In genomic region chr6:83199173-83199864, GRCh38 we compare ENCODE assay signal across 16 cellular contexts. TPM values are rescaled to one million over a fixed set of nuclear protein-coding genes. Genes with fewer than 3 reads are reported as not detected.
A peak's percentile ranks its signal among the peaks of the same experiment; 100 is the strongest.
DNase-seq lines count a peak whose midpoint lies in the region; ATAC-seq and TF ChIP-seq lines count a peak whose summit lies in the region.
"Had no signal": no experiment of that assay in that cellular context is flagged by ENCODE, and none has a peak within 500 bp of the region (broad histone marks: within the 10 kb centered on the region; RNA-seq: fewer than 3 reads in every experiment).

No MANE protein-coding gene starts in this region.

- peaks cover 2% of the 10 kb centered on the region for H3K36me3 Mint-ChIP-seq in activated CD8-positive, alpha-beta T cell treated with anti-CD3 and anti-CD28 coated beads for 36 hours (ENCODE audit: low read depth)
- no peaks in the 10 kb centered on the region for H3K36me3 Mint-ChIP-seq in activated CD8-positive, alpha-beta T cell treated with anti-CD3 and anti-CD28 coated beads, Interleukin-2, amount 10 ng/mL, durations not matched to agents 7 days and 5 days (ENCODE audit: low read depth)
- H3K36me3 Mint-ChIP-seq in stimulated activated memory B cell treated with anti-CD40 and anti-IgM and Interleukin-4, amounts not matched to agents 10 μg/mL and 1 μg/mL and 100 μg/mL, for 72 hours = no peaks in the 10 kb centered on the region
- peaks cover 5% of the 10 kb centered on the region for H3K36me3 Mint-ChIP-seq in activated CD4-positive, alpha-beta T cell treated with anti-CD3 and anti-CD28 coated beads, Interleukin-2, amount 10 ng/mL, durations not matched to agents 7 days and 5 days (ENCODE audit: low read depth)
- H3K36me3 Mint-ChIP-seq: T-cell had no signal

- peak; percentile 78 for ATAC-seq in activated CD8-positive, alpha-beta T cell treated with anti-CD3 and anti-CD28 coated beads for 36 hours
- ATAC-seq in activated CD8-positive, alpha-beta T cell treated with anti-CD3 and anti-CD28 coated beads, Interleukin-2, amount 10 ng/mL, durations not matched to agents 7 days and 5 days = no peak
- ATAC-seq in HG02798 (IDR thresholded peaks at IDR 0.05; ENCODE audit: poor library complexity, unreplicated experiment) (peak; percentile 74), aorta (ENCODE audit: low FRiP score) (no peak)
- peak; percentile 43 for ATAC-seq in stimulated activated memory B cell treated with anti-CD40 and anti-IgM and Interleukin-4, amounts not matched to agents 10 μg/mL and 1 μg/mL and 100 μg/mL, for 72 hours

- H3K4me3 Mint-ChIP-seq in activated CD8-positive, alpha-beta T cell treated with anti-CD3 and anti-CD28 coated beads for 36 hours = no peak overlapping the region
- H3K4me3 Mint-ChIP-seq in activated CD8-positive, alpha-beta T cell treated with anti-CD3 and anti-CD28 coated beads, Interleukin-2, amount 10 ng/mL, durations not matched to agents 7 days and 5 days = no peak overlapping the region
- no peak overlapping the region for H3K4me3 Mint-ChIP-seq in stimulated activated memory B cell treated with anti-CD40 and anti-IgM and Interleukin-4, amounts not matched to agents 10 μg/mL and 1 μg/mL and 100 μg/mL, for 72 hours
- no peak overlapping the region for H3K4me3 Mint-ChIP-seq in activated CD4-positive, alpha-beta T cell treated with anti-CD3 and anti-CD28 coated beads, Interleukin-2, amount 10 ng/mL, durations not matched to agents 7 days and 5 days
- H3K4me3 Mint-ChIP-seq: activated CD4-positive, alpha-beta memory T cell treated with anti-CD3 and anti-CD28 coated beads for 36 hours; activated naive CD4-positive, alpha-beta T cell treated with anti-CD3 and anti-CD28 coated beads for 36 hours; T-cell had no signal

- H3K36me3 ChIP-seq in brain microvascular endothelial cell (replicated peaks) = peaks cover 4% of the 10 kb centered on the region
- H3K36me3 ChIP-seq in aorta (ENCODE audit: control insufficient read depth in 1 of 2, insufficient read depth in 2 of 2, low read length in 1 of 2) = no peaks in the 10 kb centered on the region

- WGBS in aorta, 2 donors = 91 to 94% methylated on average over 5 of the region's 5 CpGs

- H3K27ac ChIP-seq in brain microvascular endothelial cell (peak overlapping the region; percentile 67), aorta (ENCODE audit: low read depth in 1 of 2, low read length in 2 of 2) (no peak overlapping the region)
- H3K27ac ChIP-seq: skin epidermis had no signal

- H3K27ac Mint-ChIP-seq in activated CD8-positive, alpha-beta T cell treated with anti-CD3 and anti-CD28 coated beads for 36 hours = no peak overlapping the region
- H3K27ac Mint-ChIP-seq in activated CD8-positive, alpha-beta T cell treated with anti-CD3 and anti-CD28 coated beads, Interleukin-2, amount 10 ng/mL, durations not matched to agents 7 days and 5 days = no peak overlapping the region
- no peak overlapping the region for H3K27ac Mint-ChIP-seq in stimulated activated memory B cell treated with anti-CD40 and anti-IgM and Interleukin-4, amounts not matched to agents 10 μg/mL and 1 μg/mL and 100 μg/mL, for 72 hours
- H3K27ac Mint-ChIP-seq in activated CD4-positive, alpha-beta T cell treated with anti-CD3 and anti-CD28 coated beads, Interleukin-2, amount 10 ng/mL, durations not matched to agents 7 days and 5 days = no peak overlapping the region
- H3K27ac Mint-ChIP-seq: activated CD4-positive, alpha-beta memory T cell treated with anti-CD3 and anti-CD28 coated beads for 36 hours; activated naive CD4-positive, alpha-beta T cell treated with anti-CD3 and anti-CD28 coated beads for 36 hours; T-cell had no signal

- no peak overlapping the region for H3K4me3 ChIP-seq in brain microvascular endothelial cell (ENCODE audit: low read depth, low read length)
- H3K4me3 ChIP-seq in aorta (ENCODE audit: low read length in 2 of 2) = no peak overlapping the region
- H3K4me3 ChIP-seq: skin epidermis had no signal

- no peaks in the 10 kb centered on the region for H3K27me3 ChIP-seq in brain microvascular endothelial cell (replicated peaks)
- no peaks in the 10 kb centered on the region for H3K27me3 ChIP-seq in aorta (ENCODE audit: control insufficient read depth in 1 of 2, insufficient read depth in 2 of 2, low read length in 1 of 2)

- H3K9me3 ChIP-seq in aorta (ENCODE audit: control insufficient read depth, low read length) = no peaks in the 10 kb centered on the region

- DNase-seq in activated CD8-positive, alpha-beta T cell treated with anti-CD3 and anti-CD28 coated beads for 36 hours = no peak
- no peak for DNase-seq in activated CD8-positive, alpha-beta T cell treated with anti-CD3 and anti-CD28 coated beads, Interleukin-2, amount 10 ng/mL, durations not matched to agents 7 days and 5 days
- DNase-seq in brain microvascular endothelial cell (no peak), aorta (no peak)
- DNase-seq in activated CD8-positive, alpha-beta memory T cell treated with anti-CD3 and anti-CD28 coated beads for 24 hours = no peak
- no peak for DNase-seq in activated CD4-positive, alpha-beta T cell treated with anti-CD3 and anti-CD28 coated beads, Interleukin-2, amount 10 ng/mL, durations not matched to agents 7 days and 5 days
- DNase-seq: activated CD4-positive, alpha-beta memory T cell treated with anti-CD3 and anti-CD28 coated beads for 36 hours; activated naive CD4-positive, alpha-beta T cell treated with anti-CD3 and anti-CD28 coated beads for 36 hours; DMS79 treated with DMSO at 0.1 percent for 48 hours; foreskin melanocyte; Kasumi-1; NCI-H1930; T-cell had no signal

- TF ChIP-seq CTCF in activated CD8-positive, alpha-beta T cell treated with anti-CD3 and anti-CD28 coated beads for 36 hours (IDR thresholded peaks at IDR 0.05) = no peak
- TF ChIP-seq CTCF in brain microvascular endothelial cell (IDR thresholded peaks at IDR 0.05; ENCODE audit: low read depth, low read length, missing control alignments) = no peak

- CTCF ChIA-PET in activated CD8-positive, alpha-beta T cell treated with anti-CD3 and anti-CD28 coated beads for 36 hours (lab: Charles Lee) = interaction anchor here (2.5 to 2.9 kb wide), 2 partner anchors 17 to 133 kb away, joined by 15 to 21 read pairs; partner anchors contain the start of genes DOP1A and UBE3D
- CTCF ChIA-PET in activated CD8-positive, alpha-beta T cell treated with anti-CD3 and anti-CD28 coated beads, Interleukin-2, amount 10 ng/mL, durations not matched to agents 7 days and 5 days (lab: Charles Lee) = interaction anchor here (0.6 to 1.4 kb wide), 3 partner anchors 15 to 133 kb away, joined by 3 to 5 read pairs (median 4); no protein-coding TSS in a partner anchor
- CTCF ChIA-PET in activated CD4-positive, alpha-beta T cell treated with anti-CD3 and anti-CD28 coated beads, Interleukin-2, amount 10 ng/mL, durations not matched to agents 7 days and 5 days (lab: Charles Lee) = interaction anchor here (4.7 kb wide), 1 partner anchor 133 kb away, joined by 28 read pairs; the partner anchor contains the start of genes DOP1A and UBE3D

- H3K4me1 ChIP-seq in aorta (ENCODE audit: control insufficient read depth in 1 of 2, insufficient read depth in 2 of 2, low read length in 2 of 2) = peaks cover 0 to 1% of the 10 kb centered on the region in 2 donors

- in situ Hi-C loops in brain microvascular endothelial cell (cut with HindIII; ENCODE audit: low pct_ligation_motif_present, low sequenced_read_pairs) = no loop called here

- POLR2A ChIA-PET in activated CD8-positive, alpha-beta T cell treated with anti-CD3 and anti-CD28 coated beads for 36 hours (lab: Charles Lee) = interaction anchor here (1.4 kb wide), 1 partner anchor 133 kb away, joined by 3 read pairs; no protein-coding TSS in a partner anchor
- POLR2A ChIA-PET in activated CD8-positive, alpha-beta T cell treated with anti-CD3 and anti-CD28 coated beads, Interleukin-2, amount 10 ng/mL, durations not matched to agents 7 days and 5 days (lab: Charles Lee) = no interaction called here
- POLR2A ChIA-PET in activated CD4-positive, alpha-beta T cell treated with anti-CD3 and anti-CD28 coated beads, Interleukin-2, amount 10 ng/mL, durations not matched to agents 7 days and 5 days (lab: Charles Lee) = no interaction called here

- H3K4me1 Mint-ChIP-seq in activated CD8-positive, alpha-beta T cell treated with anti-CD3 and anti-CD28 coated beads for 36 hours (ENCODE audit: low read depth) = peaks cover 19% of the 10 kb centered on the region
- peaks cover 2% of the 10 kb centered on the region for H3K4me1 Mint-ChIP-seq in activated CD8-positive, alpha-beta T cell treated with anti-CD3 and anti-CD28 coated beads, Interleukin-2, amount 10 ng/mL, durations not matched to agents 7 days and 5 days (ENCODE audit: low read depth)
- peaks cover 13% of the 10 kb centered on the region for H3K4me1 Mint-ChIP-seq in stimulated activated memory B cell treated with anti-CD40 and anti-IgM and Interleukin-4, amounts not matched to agents 10 μg/mL and 1 μg/mL and 100 μg/mL, for 72 hours
- H3K4me1 Mint-ChIP-seq in activated CD4-positive, alpha-beta T cell treated with anti-CD3 and anti-CD28 coated beads, Interleukin-2, amount 10 ng/mL, durations not matched to agents 7 days and 5 days = peaks cover 2% of the 10 kb centered on the region

- intact Hi-C loops in activated CD8-positive, alpha-beta T cell treated with anti-CD3 and anti-CD28 coated beads for 36 hours (cut with micrococcal nuclease) = no loop called here
- intact Hi-C loops in aorta (cut with DNase I) = no loop called here

- H3K9me3 Mint-ChIP-seq in activated CD8-positive, alpha-beta T cell treated with anti-CD3 and anti-CD28 coated beads for 36 hours = no peaks in the 10 kb centered on the region
- H3K9me3 Mint-ChIP-seq in activated CD8-positive, alpha-beta T cell treated with anti-CD3 and anti-CD28 coated beads, Interleukin-2, amount 10 ng/mL, durations not matched to agents 7 days and 5 days (ENCODE audit: insufficient read depth) = no peaks in the 10 kb centered on the region
- no peaks in the 10 kb centered on the region for H3K9me3 Mint-ChIP-seq in stimulated activated memory B cell treated with anti-CD40 and anti-IgM and Interleukin-4, amounts not matched to agents 10 μg/mL and 1 μg/mL and 100 μg/mL, for 72 hours
- no peaks in the 10 kb centered on the region for H3K9me3 Mint-ChIP-seq in activated CD4-positive, alpha-beta T cell treated with anti-CD3 and anti-CD28 coated beads, Interleukin-2, amount 10 ng/mL, durations not matched to agents 7 days and 5 days
- H3K9me3 Mint-ChIP-seq: activated CD4-positive, alpha-beta memory T cell treated with anti-CD3 and anti-CD28 coated beads for 36 hours; activated naive CD4-positive, alpha-beta T cell treated with anti-CD3 and anti-CD28 coated beads for 36 hours; T-cell had no signal

- H3K27me3 Mint-ChIP-seq in activated CD8-positive, alpha-beta T cell treated with anti-CD3 and anti-CD28 coated beads for 36 hours = no peaks in the 10 kb centered on the region
- H3K27me3 Mint-ChIP-seq in activated CD8-positive, alpha-beta T cell treated with anti-CD3 and anti-CD28 coated beads, Interleukin-2, amount 10 ng/mL, durations not matched to agents 7 days and 5 days (ENCODE audit: low read depth) = peaks cover 2% of the 10 kb centered on the region
- no peaks in the 10 kb centered on the region for H3K27me3 Mint-ChIP-seq in stimulated activated memory B cell treated with anti-CD40 and anti-IgM and Interleukin-4, amounts not matched to agents 10 μg/mL and 1 μg/mL and 100 μg/mL, for 72 hours
- peaks cover 5% of the 10 kb centered on the region for H3K27me3 Mint-ChIP-seq in activated CD4-positive, alpha-beta T cell treated with anti-CD3 and anti-CD28 coated beads, Interleukin-2, amount 10 ng/mL, durations not matched to agents 7 days and 5 days
- H3K27me3 Mint-ChIP-seq: activated CD4-positive, alpha-beta memory T cell treated with anti-CD3 and anti-CD28 coated beads for 36 hours; T-cell had no signal

RNA-seq across cellular contexts. Expression of gene RWDD2A, which starts 6.2 kb away (rescaled TPM):
- total RNA-seq in activated CD8-positive, alpha-beta T cell treated with anti-CD3 and anti-CD28 coated beads for 36 hours = 1 to 10 TPM; 1.5 to 1.6 TPM
- under 1 TPM; 0.57 to 0.87 TPM for total RNA-seq in activated CD8-positive, alpha-beta T cell treated with anti-CD3 and anti-CD28 coated beads, Interleukin-2, amount 10 ng/mL, durations not matched to agents 7 days and 5 days
- 1 to 10 TPM; 4.7 to 5.0 TPM for total RNA-seq in aorta
- polyA plus RNA-seq in aorta = 1 to 10 TPM; 3.9 to 7.3 TPM
- 1 to 10 TPM; 1.4 to 1.6 TPM for total RNA-seq in activated CD4-positive, alpha-beta T cell treated with anti-CD3 and anti-CD28 coated beads, Interleukin-2, amount 10 ng/mL, durations not matched to agents 7 days and 5 days

RNA-seq across cellular contexts. Expression of gene PGM3, which starts 6.3 kb away (rescaled TPM):
- total RNA-seq in activated CD8-positive, alpha-beta T cell treated with anti-CD3 and anti-CD28 coated beads for 36 hours = 10 to 100 TPM; 13.2 to 17.5 TPM
- 1 to 10 TPM; 9.3 to 10.0 TPM for total RNA-seq in activated CD8-positive, alpha-beta T cell treated with anti-CD3 and anti-CD28 coated beads, Interleukin-2, amount 10 ng/mL, durations not matched to agents 7 days and 5 days
- total RNA-seq in aorta = 10 to 100 TPM; 58.3 to 61.0 TPM
- polyA plus RNA-seq in aorta = 10 to 100 TPM in 1 of 2 donors, 1 to 10 TPM in 1; 5.8 to 15.2 TPM
- 10 to 100 TPM; 12.3 to 14.1 TPM for total RNA-seq in activated CD4-positive, alpha-beta T cell treated with anti-CD3 and anti-CD28 coated beads, Interleukin-2, amount 10 ng/mL, durations not matched to agents 7 days and 5 days

Comparison
In these comparisons a context has a peak if more than half of its experiments do, and no peak if none do; other contexts are left out.
1. ATAC-seq: peak in activated CD8-positive, alpha-beta T cell treated with anti-CD3 and anti-CD28 coated beads for 36 hours (single experiment), HG02798 (single experiment) and stimulated activated memory B cell treated with anti-CD40 and anti-IgM and Interleukin-4, amounts not matched to agents 10 μg/mL and 1 μg/mL and 100 μg/mL, for 72 hours (single experiment); none in activated CD8-positive, alpha-beta T cell treated with anti-CD3 and anti-CD28 coated beads, Interleukin-2, amount 10 ng/mL, durations not matched to agents 7 days and 5 days (single experiment) and aorta (single experiment).